ENCODE assay signal across 17 cellular contexts in the genomic region with DNA sequence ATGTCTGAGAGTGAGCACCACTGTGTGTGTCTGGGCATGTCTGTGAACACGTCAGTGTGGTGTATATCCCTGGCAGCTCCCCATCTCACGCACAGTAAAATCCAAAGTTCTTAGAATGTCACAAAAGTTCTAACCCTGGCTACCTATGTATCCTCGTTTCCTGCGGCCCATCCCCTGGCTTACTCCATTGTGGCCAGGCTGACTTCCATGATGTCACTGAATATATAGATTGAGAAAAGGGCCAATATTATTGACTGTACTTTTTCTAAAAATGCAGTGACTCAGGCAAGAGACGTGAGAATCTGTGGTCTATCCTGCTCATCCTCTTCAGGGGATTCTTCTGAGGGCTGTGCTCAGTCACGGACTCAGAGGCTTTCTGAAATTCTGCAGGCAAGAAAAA. TPM values are rescaled to one million over a fixed set of nuclear protein-coding genes. Genes with fewer than 3 reads are reported as not detected.
DNase-seq lines count a peak whose midpoint lies in the region; ATAC-seq lines count a peak whose summit lies in the region.
"Had no signal": no experiment of that assay in that cellular context is flagged by ENCODE, and none has a peak within 500 bp of the region (broad histone marks: within the 10 kb centered on the region; RNA-seq: fewer than 3 reads in every experiment).

No MANE protein-coding gene starts in this region.

- peaks cover 21% of the 10 kb centered on the region for H3K36me3 ChIP-seq in BLaER1

- H3K27me3 ChIP-seq in BLaER1, result no peaks in the 10 kb centered on the region
- H3K27me3 ChIP-seq: cardiac muscle cell had no signal

- H3K4me2 ChIP-seq in BLaER1, result peak overlapping the region; percentile 93

- peak; percentile 19 to 36 for ATAC-seq in activated T-cell treated with anti-CD3 and anti-CD28 coated beads, Interleukin-2, amount 50 U/mL, for 72 hours (replicated peaks in 1 of 2)
- ATAC-seq in HG03432 (IDR thresholded peaks at IDR 0.05; ENCODE audit: unreplicated experiment) (no peak), HG03108 (IDR thresholded peaks at IDR 0.05; ENCODE audit: unreplicated experiment) (no peak)

- peak overlapping the region; percentile 85 for H3K27ac Mint-ChIP-seq in activated T-cell treated with anti-CD3 and anti-CD28 coated beads, Interleukin-2, amount 50 U/mL, for 72 hours

- no peaks in the 10 kb centered on the region for H3K9me3 Mint-ChIP-seq in activated T-cell treated with anti-CD3 and anti-CD28 coated beads, Interleukin-2, amount 50 U/mL, for 72 hours

- peaks cover 0 to 1% of the 10 kb centered on the region in 2 donors for H3K36me3 Mint-ChIP-seq in activated T-cell treated with anti-CD3 and anti-CD28 coated beads, Interleukin-2, amount 50 U/mL, for 72 hours (ENCODE audit: insufficient read depth in 2 of 2)

- peaks cover 37% of the 10 kb centered on the region for H3K4me1 Mint-ChIP-seq in activated T-cell treated with anti-CD3 and anti-CD28 coated beads, Interleukin-2, amount 50 U/mL, for 72 hours (ENCODE audit: low read depth)

- peak overlapping the region; percentile 98; the same call in 1 of the 2 replicates for H3K4me3 ChIP-seq in BLaER1

- H3K27me3 Mint-ChIP-seq in activated T-cell treated with anti-CD3 and anti-CD28 coated beads, Interleukin-2, amount 50 U/mL, for 72 hours (ENCODE audit: low read depth), result no peaks in the 10 kb centered on the region

- peaks cover 89% of the 10 kb centered on the region for H3K4me1 ChIP-seq in BLaER1
- H3K4me1 ChIP-seq: parathyroid adenoma had no signal

- DNase-seq in EL (peak; percentile 18), iris pigment epithelial cell (ENCODE audit: low read depth) (peak; percentile 40), NCI-H128 (lab: John Stamatoyannopoulos, UW; ENCODE audit: unreplicated experiment) (no peak), NCI-H1105 (lab: John Stamatoyannopoulos, UW) (no peak)
- DNase-seq in activated T-cell treated with anti-CD3 and anti-CD28 coated beads, Interleukin-2, amount 50 U/mL, for 72 hours, result peak in 1 of 2 donors; percentile 7
- DNase-seq: lower lobe of right lung; NCI-H446; PC-9; stimulated activated CD4-positive, alpha-beta T cell treated with anti-CD3 and anti-CD28 coated beads, Interleukin-2, amount 100 ng/mL, for 24 hours; stimulated activated naive CD4-positive, alpha-beta T cell; T-helper 9 cell had no signal

- peak overlapping the region; percentile 39; the same call in 1 of the 2 replicates for H3K9ac ChIP-seq in BLaER1
- H3K9ac ChIP-seq: parathyroid adenoma had no signal

- H3K4me3 Mint-ChIP-seq in activated T-cell treated with anti-CD3 and anti-CD28 coated beads, Interleukin-2, amount 50 U/mL, for 72 hours, result peak overlapping the region; percentile 94 to 95

- peaks cover 36% of the 10 kb centered on the region for H4K20me1 ChIP-seq in BLaER1

- no peaks in the 10 kb centered on the region for H3K9me3 ChIP-seq in BLaER1
- H3K9me3 ChIP-seq: lower lobe of right lung had no signal

- peak overlapping the region; percentile 98 for H3K27ac ChIP-seq in BLaER1
- H3K27ac ChIP-seq: cardiac muscle cell, parathyroid adenoma, PC-9 had no signal

RNA-seq across cellular contexts. Expression of a gene that starts 1.0 kb away (rescaled TPM):
- 10 to 100 TPM; 46.5 to 53.3 TPM for total RNA-seq in activated T-cell treated with anti-CD3 and anti-CD28 coated beads, Interleukin-2, amount 50 U/mL, for 72 hours

RNA-seq across cellular contexts. Expression of a gene that starts 30.2 kb away (rescaled TPM):
- not detected for total RNA-seq in activated T-cell treated with anti-CD3 and anti-CD28 coated beads, Interleukin-2, amount 50 U/mL, for 72 hours
- total RNA-seq: cardiac muscle cell, epithelial cell of proximal tubule, lower lobe of right lung, PC-9 had no signal

RNA-seq across cellular contexts. Expression of a gene that starts 53.9 kb away (rescaled TPM):
- 10 to 100 TPM; 11.1 to 12.8 TPM for total RNA-seq in activated T-cell treated with anti-CD3 and anti-CD28 coated beads, Interleukin-2, amount 50 U/mL, for 72 hours

Comparison
In these comparisons a context has a peak if more than half of its experiments do, and no peak if none do; other contexts are left out.
1. DNase-seq: peak in EL (single experiment) and iris pigment epithelial cell (single experiment); none in NCI-H128 (single experiment) and NCI-H1105 (single experiment).
2. ATAC-seq: peak in activated T-cell treated with anti-CD3 and anti-CD28 coated beads, Interleukin-2, amount 50 U/mL, for 72 hours (2 of 2); none in HG03432 (single experiment) and HG03108 (single experiment).